21 cellular contexts compared by ENCODE assay signal in the genomic region with DNA sequence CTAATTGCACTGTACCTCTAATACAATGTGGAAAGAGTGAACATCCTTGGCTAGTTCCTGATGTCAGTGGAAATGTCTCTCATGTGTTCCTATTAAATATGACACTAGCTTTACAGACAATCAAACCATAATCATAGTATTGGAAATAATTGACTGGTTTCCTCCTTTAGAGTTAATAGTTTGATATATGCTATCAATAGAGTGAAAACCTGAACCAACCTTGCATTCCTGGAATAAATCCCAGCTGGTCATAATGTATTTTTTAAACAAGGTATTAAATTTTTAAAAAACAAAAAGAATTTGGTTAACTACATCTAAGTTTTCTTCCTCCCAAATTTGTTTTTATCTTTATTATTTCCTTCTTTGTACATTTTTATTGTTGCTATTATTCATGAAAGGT.
A peak's percentile ranks its signal among the peaks of the same experiment; 100 is the strongest.
DNase-seq lines count a peak whose midpoint lies in the region; ATAC-seq, FAIRE-seq and TF ChIP-seq lines count a peak whose summit lies in the region.
"Had no signal": no experiment of that assay in that cellular context is flagged by ENCODE, and none has a peak within 500 bp of the region (broad histone marks: within the 10 kb centered on the region; RNA-seq: fewer than 3 reads in every experiment).

No MANE protein-coding gene starts in this region.

- no peak for TF ChIP-seq CTCF in RWPE2 (IDR thresholded peaks at IDR 0.05; ENCODE audit: poor library complexity, severe bottlenecking)
- TF ChIP-seq CTCF in foreskin keratinocyte (conservative IDR thresholded peaks at IDR 0.05) = no peak

- peak overlapping the region; percentile 82 for H3K27ac Mint-ChIP-seq in activated T-cell treated with anti-CD3 and anti-CD28 coated beads, Interleukin-2, amount 50 U/mL, for 72 hours
- H3K27ac Mint-ChIP-seq: CD4-positive, alpha-beta memory T cell had no signal

- no peak overlapping the region for H3K4me3 ChIP-seq in RWPE2 (ENCODE audit: severe bottlenecking)
- H3K4me3 ChIP-seq: A549, GM12878, GM23248 had no signal

- H3K27me3 Mint-ChIP-seq in activated T-cell treated with anti-CD3 and anti-CD28 coated beads, Interleukin-2, amount 50 U/mL, for 72 hours (ENCODE audit: low read depth) = no peaks in the 10 kb centered on the region
- H3K27me3 Mint-ChIP-seq: CD4-positive, alpha-beta memory T cell had no signal

- peaks cover 3% of the 10 kb centered on the region for H3K36me3 ChIP-seq in RWPE2 (ENCODE audit: low read depth)

- no peak for ATAC-seq in activated T-cell treated with anti-CD3 and anti-CD28 coated beads, Interleukin-2, amount 50 U/mL, for 72 hours (replicated peaks in 1 of 2)
- no peak for ATAC-seq in RWPE2 (ENCODE audit: low read depth)
- ATAC-seq in foreskin keratinocyte = no peak
- ATAC-seq: A549 had no signal

- peak; percentile 11 for FAIRE-seq in A204.1 (lab: Jason Lieb, UNC)
- FAIRE-seq: A549, GM12878, H1 had no signal

- peaks cover 41% of the 10 kb centered on the region for H3K4me1 ChIP-seq in RWPE2 (ENCODE audit: insufficient read depth, poor library complexity, severe bottlenecking)
- peaks cover 38% of the 10 kb centered on the region for H3K4me1 ChIP-seq in foreskin keratinocyte
- H3K4me1 ChIP-seq: Caco-2 had no signal

- peak overlapping the region; percentile 28 for H3K27ac ChIP-seq in RWPE2 (ENCODE audit: poor library complexity, severe bottlenecking)
- peak overlapping the region; percentile 77 for H3K27ac ChIP-seq in foreskin keratinocyte
- H3K27ac ChIP-seq: 22Rv1, A549, GM23248 had no signal

- H3K4me3 Mint-ChIP-seq in activated T-cell treated with anti-CD3 and anti-CD28 coated beads, Interleukin-2, amount 50 U/mL, for 72 hours = no peak overlapping the region
- H3K4me3 Mint-ChIP-seq: CD4-positive, alpha-beta memory T cell had no signal

- H3K36me3 Mint-ChIP-seq in activated T-cell treated with anti-CD3 and anti-CD28 coated beads, Interleukin-2, amount 50 U/mL, for 72 hours (ENCODE audit: insufficient read depth in 2 of 2) = peaks cover 6 to 27% of the 10 kb centered on the region in 2 donors

- no peak for DNase-seq in activated T-cell treated with anti-CD3 and anti-CD28 coated beads, Interleukin-2, amount 50 U/mL, for 72 hours
- no peak for DNase-seq in activated T-cell treated with anti-CD3 and anti-CD28 coated beads, Interleukin-2, amount 50 U/mL, for 48 hours
- DNase-seq in RWPE2 (ENCODE audit: low spot score) (no peak), foreskin keratinocyte (no peak), HUDEP-2 (lab: John Stamatoyannopoulos, UW; ENCODE audit: unreplicated experiment in 76 of 76) (no peak), SIG-M5 (lab: John Stamatoyannopoulos, UW) (no peak), HuH-7 (ENCODE audit: low spot score) (no peak)
- DNase-seq: C1 segment of cervical spinal cord; Caco-2; CD4-positive, alpha-beta memory T cell; DMS153; DND-41; GDM1; GM23248; H7; HCEC 1CT had no signal

- H3K9me3 Mint-ChIP-seq in activated T-cell treated with anti-CD3 and anti-CD28 coated beads, Interleukin-2, amount 50 U/mL, for 72 hours = peaks cover 0 to 3% of the 10 kb centered on the region in 2 donors

- no peaks in the 10 kb centered on the region for H3K9me3 ChIP-seq in RWPE2 (ENCODE audit: severe bottlenecking)
- H3K9me3 ChIP-seq: Caco-2 had no signal

- H3K27me3 ChIP-seq in RWPE2 (ENCODE audit: insufficient read depth, poor library complexity, severe bottlenecking) (no peaks in the 10 kb centered on the region), foreskin keratinocyte (no peaks in the 10 kb centered on the region)

- H3K4me1 Mint-ChIP-seq in activated T-cell treated with anti-CD3 and anti-CD28 coated beads, Interleukin-2, amount 50 U/mL, for 72 hours (ENCODE audit: low read depth) = peaks cover 41% of the 10 kb centered on the region
